11 cellular contexts compared by ENCODE assay signal in genomic region chr10:73401636-73402035, GRCh38.
"Had no signal": no experiment of that assay in that cellular context is flagged by ENCODE, and none has a peak within 500 bp of the region (broad histone marks: within the 10 kb centered on the region; RNA-seq: fewer than 3 reads in every experiment).

No MANE protein-coding gene starts in this region.

- H3K27ac ChIP-seq: GM23248 had no signal

- H3K4me1 Mint-ChIP-seq: H9 had no signal

- FAIRE-seq: H1, H54 had no signal

- H3K27ac Mint-ChIP-seq: GM23338, H9, HFFc6 had no signal

- H3K9ac ChIP-seq: GM23248 had no signal

- H3K9me3 Mint-ChIP-seq: GM23338, HFFc6 had no signal

- ATAC-seq: GM23338, HCT116 had no signal

- H3K4me3 ChIP-seq: GM23248, GM23338, HAP-1 had no signal

- H3K4me2 ChIP-seq: GM23338 had no signal

- DNase-seq: GM23248, GOT3, H7, H9, HCEC 1CT, HFFc6 had no signal

- H3K4me1 ChIP-seq: HAP-1 had no signal

- H2AFZ ChIP-seq: GM23248, GM23338 had no signal

- H3K9me3 ChIP-seq: HAP-1 had no signal

- H3K4me3 Mint-ChIP-seq: GM23338, H9, HFFc6 had no signal
